ENCODE assay signal across 8 cellular contexts in the genomic region with DNA sequence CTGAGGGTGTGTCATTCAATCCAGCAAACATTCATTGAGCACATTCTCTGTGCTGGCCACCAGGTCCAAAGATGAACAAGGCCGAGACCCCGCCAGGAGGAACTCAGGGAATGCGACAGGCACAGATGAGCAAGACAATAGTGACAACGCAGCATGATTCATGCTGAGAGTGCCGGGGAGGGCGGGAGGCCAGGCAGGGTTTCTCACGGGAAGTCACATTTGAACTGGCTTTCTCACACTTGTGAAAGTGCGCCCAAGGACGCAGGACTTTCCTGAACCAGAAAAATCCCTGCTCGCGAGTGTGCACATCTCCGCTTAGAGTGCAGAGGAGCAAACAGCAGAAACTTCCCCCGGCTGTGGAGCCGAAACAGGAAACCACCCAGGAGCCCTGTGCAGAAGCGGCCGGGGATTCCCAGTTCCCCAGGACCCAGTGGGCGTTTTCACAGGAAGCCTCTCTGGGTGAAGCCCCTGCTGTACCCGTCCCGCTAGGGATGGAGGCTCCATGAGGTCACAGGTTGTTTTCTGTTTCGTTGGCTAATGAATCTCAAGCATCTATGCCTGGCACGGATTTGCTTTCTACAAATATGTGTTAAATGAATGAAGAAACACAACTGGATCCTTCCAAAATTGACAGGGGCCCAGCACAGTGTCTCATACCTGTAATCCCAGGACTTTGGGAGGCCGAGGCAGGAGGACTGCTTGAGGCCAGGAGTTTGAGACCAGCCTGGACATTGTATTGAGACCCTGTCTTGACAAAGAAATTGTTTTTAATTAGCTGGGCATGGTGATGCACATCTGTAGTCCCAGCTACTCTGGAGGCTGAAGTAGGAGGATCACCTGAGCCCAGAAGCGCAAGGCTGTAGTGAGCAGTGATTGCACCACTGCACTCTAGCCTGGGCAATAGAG.
DNase-seq lines count a peak whose midpoint lies in the region; ATAC-seq lines count a peak whose summit lies in the region.

No MANE protein-coding gene starts in this region.

- DNase-seq in RPMI7951 (ENCODE audit: low read depth) (peak; percentile 79), activated gamma-delta T cell (lab: John Stamatoyannopoulos, UW) (peak; percentile 59), Right ventricle myocardium inferior (ENCODE audit: missing footprints) (peak; percentile 89), retina (peak; percentile 65), NCI-H187 treated with DMSO at 0.1 percent for 48 hours (lab: John Stamatoyannopoulos, UW) (no peak), cerebellar nuclear complex (lab: John Stamatoyannopoulos, UW) (no peak)

- ATAC-seq in GM18867 (IDR thresholded peaks at IDR 0.05; ENCODE audit: unreplicated experiment): peak; percentile 51
- peak; percentile 66 for ATAC-seq in HG03045 (IDR thresholded peaks at IDR 0.05; ENCODE audit: unreplicated experiment)
- peak; percentile 64 for ATAC-seq in Right ventricle myocardium inferior

- intact Hi-C loops in Right ventricle myocardium inferior (cut with DNase I): no loop called here

Comparison
In these comparisons a context has a peak if more than half of its experiments do, and no peak if none do; other contexts are left out.
1. DNase-seq: peak in RPMI7951 (single experiment), activated gamma-delta T cell (single experiment), Right ventricle myocardium inferior (single experiment) and retina (single experiment); none in NCI-H187 treated with DMSO at 0.1 percent for 48 hours (single experiment) and cerebellar nuclear complex (0 of 2).
2. Peak in every context shown above with its lines, with median percentiles within 50 percentile points of each other: ATAC-seq.